ENCODE assay signal across 15 cellular contexts in genomic region chr4:1594871-1595788, GRCh38.
"Had no signal": no experiment of that assay in that cellular context is flagged by ENCODE, and none has a peak within 500 bp of the region (broad histone marks: within the 10 kb centered on the region; RNA-seq: fewer than 3 reads in every experiment).

No MANE protein-coding gene starts in this region.

- DNase-seq: activated CD4-positive, alpha-beta memory T cell treated with anti-CD3 and anti-CD28 coated beads for 36 hours; activated CD4-positive, alpha-beta T cell treated with anti-CD3 and anti-CD28 coated beads for 36 hours; activated effector memory CD4-positive, alpha-beta T cell treated with anti-CD3 and anti-CD28 coated beads, Interleukin-2, amount 50 U/mL, for 16 hours; activated T-cell treated with anti-CD3 and anti-CD28 coated beads, Interleukin-2, amount 50 U/mL, for 4 hours; caudate nucleus; effector CD4-positive, alpha-beta T cell; esophagus squamous epithelium; hypothalamus; stimulated activated CD4-positive, alpha-beta T cell treated with anti-CD3 and anti-CD28 coated beads, Interleukin-1b, Interleukin-23, amount 100 ng/mL, for 48 hours; stimulated activated naive CD8-positive, alpha-beta T cell treated with anti-CD3 and anti-CD28 coated beads, Interleukin-15, amount 100 ng/mL, for 72 hours had no signal

- H3K4me1 ChIP-seq: esophagus squamous epithelium had no signal

- H3K36me3 ChIP-seq: esophagus squamous epithelium had no signal

- H3K36me3 Mint-ChIP-seq: type B pancreatic cell had no signal

- H3K27ac ChIP-seq: coronary artery, esophagus squamous epithelium had no signal

- H3K4me3 ChIP-seq: coronary artery, esophagus squamous epithelium had no signal

- H3K27me3 Mint-ChIP-seq: stimulated activated naive CD8-positive, alpha-beta T cell treated with anti-CD3 and anti-CD28 coated beads, Interleukin-15, amount 100 ng/mL, for 72 hours had no signal

- H3K27ac Mint-ChIP-seq: activated CD4-positive, alpha-beta memory T cell treated with anti-CD3 and anti-CD28 coated beads for 36 hours; activated CD4-positive, alpha-beta T cell treated with anti-CD3 and anti-CD28 coated beads for 36 hours; activated naive CD4-positive, alpha-beta T cell treated with anti-CD3 and anti-CD28 coated beads, Interleukin-2, amount 50 U/mL, for 24 hours; stimulated activated naive CD8-positive, alpha-beta T cell treated with anti-CD3 and anti-CD28 coated beads, Interleukin-15, amount 100 ng/mL, for 72 hours; type B pancreatic cell had no signal

- H3K4me3 Mint-ChIP-seq: activated CD4-positive, alpha-beta memory T cell treated with anti-CD3 and anti-CD28 coated beads for 36 hours; activated CD4-positive, alpha-beta T cell treated with anti-CD3 and anti-CD28 coated beads for 36 hours; activated naive CD4-positive, alpha-beta T cell treated with anti-CD3 and anti-CD28 coated beads, Interleukin-2, amount 50 U/mL, for 24 hours; activated T-cell treated with anti-CD3 and anti-CD28 coated beads, Interleukin-2, amount 50 U/mL, for 4 hours; naive thymus-derived CD8-positive, alpha-beta T cell; stimulated activated naive CD8-positive, alpha-beta T cell treated with anti-CD3 and anti-CD28 coated beads, Interleukin-15, amount 100 ng/mL, for 72 hours had no signal

- H3K4me1 Mint-ChIP-seq: activated CD4-positive, alpha-beta T cell treated with anti-CD3 and anti-CD28 coated beads for 36 hours; activated naive CD4-positive, alpha-beta T cell treated with anti-CD3 and anti-CD28 coated beads, Interleukin-2, amount 50 U/mL, for 24 hours had no signal

- ATAC-seq: activated CD4-positive, alpha-beta T cell treated with anti-CD3 and anti-CD28 coated beads for 36 hours; activated T-cell treated with anti-CD3 and anti-CD28 coated beads, Interleukin-2, amount 50 U/mL, for 4 hours; naive thymus-derived CD8-positive, alpha-beta T cell; sciatic nerve; stimulated activated naive CD8-positive, alpha-beta T cell treated with anti-CD3 and anti-CD28 coated beads, Interleukin-15, amount 100 ng/mL, for 72 hours had no signal
